8 cellular contexts compared by ENCODE assay signal in genomic region chr17:57939797-57940196, GRCh38. TPM values are rescaled to one million over a fixed set of nuclear protein-coding genes. Genes with fewer than 3 reads are reported as not detected.
DNase-seq lines count a peak whose midpoint lies in the region; ATAC-seq lines count a peak whose summit lies in the region.

No MANE protein-coding gene starts in this region.

- ATAC-seq in GM19328 (IDR thresholded peaks at IDR 0.05; ENCODE audit: unreplicated experiment) (peak; percentile 54), HG03196 (IDR thresholded peaks at IDR 0.05; ENCODE audit: unreplicated experiment) (peak; percentile 65), esophagus mucosa (peak; percentile 38)

- DNase-seq in COR-L47 (lab: John Stamatoyannopoulos, UW), result peak; percentile 43
- DNase-seq in NCI-H526 (lab: John Stamatoyannopoulos, UW), result peak; percentile 90 to 91
- DNase-seq in stimulated activated naive CD4-positive, alpha-beta T cell treated with Interleukin-2 at 50 U/mL for 16 hours (lab: John Stamatoyannopoulos, UW), result no peak
- DNase-seq in hepatic stellate cell (ENCODE audit: low spot score), result no peak

- H3K27ac ChIP-seq in temporal lobe (ENCODE audit: low read depth, low read length), result peak overlapping the region; percentile 92

RNA-seq across cellular contexts. Expression of gene CUEDC1, which starts 15.4 kb away (rescaled TPM):
- total RNA-seq in esophagus mucosa (23.8 TPM), temporal lobe (9.1 TPM)

RNA-seq across cellular contexts. Expression of gene VEZF1, which starts 48.3 kb away (rescaled TPM):
- 22.2 TPM for total RNA-seq in esophagus mucosa
- total RNA-seq in temporal lobe, result 55.6 TPM

Comparison
In these comparisons a context has a peak if more than half of its experiments do, and no peak if none do; other contexts are left out.
1. DNase-seq: peak in COR-L47 (single experiment) and NCI-H526 (2 of 2); none in stimulated activated naive CD4-positive, alpha-beta T cell treated with Interleukin-2 at 50 U/mL for 16 hours (single experiment) and hepatic stellate cell (single experiment).
2. Peak in every context shown above with its lines, with median percentiles within 50 percentile points of each other: ATAC-seq.